8 cellular contexts compared by ENCODE assay signal in the genomic region with DNA sequence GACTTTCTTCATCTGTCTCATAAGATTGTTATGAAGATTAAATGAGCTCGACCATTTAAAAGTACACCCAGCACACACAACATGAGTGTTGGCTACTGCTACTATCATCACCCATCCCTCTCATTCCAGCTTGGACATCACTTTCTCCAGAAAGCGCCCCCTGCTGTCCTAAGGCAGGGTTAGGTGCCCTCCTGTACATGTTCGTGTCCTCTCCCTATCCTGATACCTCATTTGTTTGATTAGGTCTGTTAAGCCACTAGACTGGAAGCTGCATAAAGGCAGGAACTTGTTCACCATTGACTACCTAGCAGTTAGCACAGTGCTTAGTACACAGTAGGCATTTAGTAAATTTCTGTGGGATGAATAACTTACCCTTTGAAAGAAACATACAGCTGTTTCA.
DNase-seq lines count a peak whose midpoint lies in the region; TF ChIP-seq lines count a peak whose summit lies in the region.

No MANE protein-coding gene starts in this region.

- no peaks in the 10 kb centered on the region for H4K20me1 ChIP-seq in OCI-LY7 (ENCODE audit: insufficient read depth, low read length)

- H3K9me2 ChIP-seq in OCI-LY7 (ENCODE audit: insufficient read depth, low read length) = no peaks in the 10 kb centered on the region

- TF ChIP-seq CTCF in OCI-LY7 (conservative IDR thresholded peaks at IDR 0.05; ENCODE audit: low read length) (peak; percentile 77), epithelial cell of esophagus (IDR thresholded peaks at IDR 0.05; ENCODE audit: insufficient read depth, low read depth, low read length, missing control alignments) (peak; percentile 17)

- intact Hi-C loops in OCI-LY7 (cut with micrococcal nuclease; ENCODE audit: unreplicated experiment) = no loop called here

- H3K4me2 ChIP-seq in OCI-LY7 (ENCODE audit: low read length) = no peak overlapping the region

- H3K27ac ChIP-seq in OCI-LY7 (ENCODE audit: low read depth, low read length, poor library complexity, severe bottlenecking) = no peak overlapping the region
- no peak overlapping the region for H3K27ac ChIP-seq in caudate nucleus (ENCODE audit: low read depth, low read length)

- H3K4me1 ChIP-seq in OCI-LY7 (ENCODE audit: insufficient read depth, low read length, poor library complexity, severe bottlenecking) = no peaks in the 10 kb centered on the region

- BruUV-seq in OCI-LY7 (replicated peaks; lab: Mats Ljungman, UMichigan) = no TSS peak

- CTCF ChIA-PET in OCI-LY7 (lab: Charles Lee; ENCODE audit: unreplicated experiment) = interaction anchor here (0.6 kb wide), 1 partner anchor 224 kb away, joined by 7 read pairs; no protein-coding TSS in a partner anchor

- peak; percentile 17 to 26 for DNase-seq in SHP77 (lab: John Stamatoyannopoulos, UW)
- no peak for DNase-seq in SHP77 treated with DMSO at 0.1 percent for 48 hours (lab: John Stamatoyannopoulos, UW)
- peak; percentile 36 for DNase-seq in OCI-LY7 (ENCODE audit: low spot score)
- DNase-seq in epithelial cell of esophagus (ENCODE audit: low read depth) = peak; percentile 24
- peak; percentile 6 to 24 (median 15) for DNase-seq in stimulated activated CD4-positive, alpha-beta T cell treated with anti-CD3 and anti-CD28 coated beads, TNF-alpha, amount 100 ng/mL, for 48 hours (ENCODE audit: low read depth in 3 of 3)
- DNase-seq in NCI-H510A (lab: John Stamatoyannopoulos, UW) = no peak
- DNase-seq in caudate nucleus (lab: John Stamatoyannopoulos, UW) = no peak
- no peak for DNase-seq in COLO829 (ENCODE audit: low spot score)

- H3K9me3 ChIP-seq in OCI-LY7 (ENCODE audit: low read length) = no peaks in the 10 kb centered on the region

- H3K36me3 ChIP-seq in OCI-LY7 (ENCODE audit: insufficient read depth, low read length) = no peaks in the 10 kb centered on the region

- H3K4me3 ChIP-seq in OCI-LY7 (ENCODE audit: low read depth, low read length, poor library complexity, severe bottlenecking) (no peak overlapping the region), epithelial cell of esophagus (ENCODE audit: low read length) (no peak overlapping the region)

- POLR2A ChIA-PET in OCI-LY7 (lab: Charles Lee) = no interaction called here

- no peak overlapping the region for H2AFZ ChIP-seq in OCI-LY7 (ENCODE audit: low read length)

- H3K79me2 ChIP-seq in OCI-LY7 (ENCODE audit: insufficient read depth, low read depth, low read length) = no peaks in the 10 kb centered on the region

Comparison
In these comparisons a context has a peak if more than half of its experiments do, and no peak if none do; other contexts are left out.
1. DNase-seq: peak in SHP77 (2 of 2), OCI-LY7 (single experiment), epithelial cell of esophagus (single experiment) and stimulated activated CD4-positive, alpha-beta T cell treated with anti-CD3 and anti-CD28 coated beads, TNF-alpha, amount 100 ng/mL, for 48 hours (3 of 3); none in SHP77 treated with DMSO at 0.1 percent for 48 hours (single experiment), NCI-H510A (single experiment), caudate nucleus (0 of 61) and COLO829 (single experiment).